ENCODE assay signal across 9 cellular contexts in genomic region chr1:109794319-109795132, GRCh38. TPM values are rescaled to one million over a fixed set of nuclear protein-coding genes. Genes with fewer than 3 reads are reported as not detected.
DNase-seq lines count a peak whose midpoint lies in the region; ATAC-seq and TF ChIP-seq lines count a peak whose summit lies in the region.
"Had no signal": no experiment of that assay in that cellular context is flagged by ENCODE, and none has a peak within 500 bp of the region (broad histone marks: within the 10 kb centered on the region; RNA-seq: fewer than 3 reads in every experiment).

No MANE protein-coding gene starts in this region.

- in situ Hi-C loops in transverse colon (cut with MboI; ENCODE audit: low pct_ligation_motif_present in 1 of 4, low pct_unique_long_range_greater_than_20kb in 1 of 4, low sequenced_read_pairs in 3 of 4) = loop anchor here in 2 of 4 donors (10.0 to 25.0 kb wide), 2 partner anchors 110 to 118 kb away; partner anchors contain the start of gene CSF1 (in 1 of the 2)

- H3K27ac Mint-ChIP-seq in activated T-cell treated with anti-CD3 and anti-CD28 coated beads, Interleukin-2, amount 50 U/mL, for 24 hours = no peak overlapping the region
- H3K27ac Mint-ChIP-seq in activated CD4-positive, alpha-beta memory T cell treated with anti-CD3 and anti-CD28 coated beads, Interleukin-2, amount 10 ng/mL, durations not matched to agents 7 days and 5 days = no peak overlapping the region
- H3K27ac Mint-ChIP-seq in HFFc6 = no peak overlapping the region; the same call in none of the 2 replicates

- no peak overlapping the region for H3K4me3 Mint-ChIP-seq in activated T-cell treated with anti-CD3 and anti-CD28 coated beads, Interleukin-2, amount 50 U/mL, for 24 hours
- no peak overlapping the region for H3K4me3 Mint-ChIP-seq in activated T-cell treated with anti-CD3 and anti-CD28 coated beads, Interleukin-2, amount 50 U/mL, for 4 hours
- no peak overlapping the region for H3K4me3 Mint-ChIP-seq in activated CD4-positive, alpha-beta memory T cell treated with anti-CD3 and anti-CD28 coated beads, Interleukin-2, amount 10 ng/mL, durations not matched to agents 7 days and 5 days
- no peak overlapping the region for H3K4me3 Mint-ChIP-seq in HFFc6

- H3K4me1 Mint-ChIP-seq in activated T-cell treated with anti-CD3 and anti-CD28 coated beads, Interleukin-2, amount 50 U/mL, for 24 hours (ENCODE audit: low read depth) = peaks cover 83% of the 10 kb centered on the region
- peaks cover 71% of the 10 kb centered on the region for H3K4me1 Mint-ChIP-seq in activated T-cell treated with anti-CD3 and anti-CD28 coated beads, Interleukin-2, amount 50 U/mL, for 4 hours (ENCODE audit: low read depth)
- peaks cover 88% of the 10 kb centered on the region for H3K4me1 Mint-ChIP-seq in activated CD4-positive, alpha-beta memory T cell treated with anti-CD3 and anti-CD28 coated beads, Interleukin-2, amount 10 ng/mL, durations not matched to agents 7 days and 5 days
- H3K4me1 Mint-ChIP-seq in HFFc6 (ENCODE audit: low read depth) = peaks cover 55% of the 10 kb centered on the region

- H3K27ac ChIP-seq in layer of hippocampus (ENCODE audit: low read depth, low read length) (peak overlapping the region; percentile 48), transverse colon (peak overlapping the region; percentile 58 to 82 (median 76)), WERI-Rb-1 (no peak overlapping the region)

- CTCF ChIA-PET in activated CD4-positive, alpha-beta memory T cell treated with anti-CD3 and anti-CD28 coated beads, Interleukin-2, amount 10 ng/mL, durations not matched to agents 7 days and 5 days (lab: Charles Lee) = interaction anchor here (9.9 to 27.1 kb wide), 2 partner anchors 17 to 188 kb away, joined by 113 to 655 read pairs; partner anchors contain the start of gene AHCYL1

- intact Hi-C loops in transverse colon (cut with DNase I; ENCODE audit: low total_unique reads) = no loop called here

- H3K9me3 ChIP-seq in transverse colon = no peaks in the 10 kb centered on the region
- H3K9me3 ChIP-seq in WERI-Rb-1 (ENCODE audit: severe bottlenecking) = no peaks in the 10 kb centered on the region
- H3K9me3 ChIP-seq: thyroid gland had no signal

- no peak for TF ChIP-seq CTCF in transverse colon (IDR thresholded peaks at IDR 0.05)
- TF ChIP-seq CTCF in WERI-Rb-1 (IDR thresholded peaks at IDR 0.05; ENCODE audit: low read depth, low read length) = no peak
- TF ChIP-seq CTCF in HFFc6 (IDR thresholded peaks at IDR 0.05) = no peak

- H3K36me3 ChIP-seq in transverse colon (no peaks in the 10 kb centered on the region), WERI-Rb-1 (no peaks in the 10 kb centered on the region)
- H3K36me3 ChIP-seq: thyroid gland had no signal

- peaks cover 44 to 73% (median 58%) of the 10 kb centered on the region in 4 donors for H3K4me1 ChIP-seq in transverse colon

- no peaks in the 10 kb centered on the region for H3K27me3 ChIP-seq in layer of hippocampus (ENCODE audit: control insufficient read depth, insufficient read depth, low read length)
- no peaks in the 10 kb centered on the region for H3K27me3 ChIP-seq in transverse colon
- H3K27me3 ChIP-seq in WERI-Rb-1 (ENCODE audit: insufficient read depth, low read depth, severe bottlenecking) = no peaks in the 10 kb centered on the region
- H3K27me3 ChIP-seq: thyroid gland had no signal

- peak; percentile 26 for DNase-seq in activated T-cell treated with anti-CD3 and anti-CD28 coated beads, Interleukin-2, amount 50 U/mL, for 24 hours
- no peak for DNase-seq in activated T-cell treated with anti-CD3 and anti-CD28 coated beads, Interleukin-2, amount 50 U/mL, for 4 hours
- peak; percentile 14 for DNase-seq in activated CD4-positive, alpha-beta memory T cell treated with anti-CD3 and anti-CD28 coated beads, Interleukin-2, amount 10 ng/mL, durations not matched to agents 7 days and 5 days
- DNase-seq in transverse colon = peak; percentile 33
- DNase-seq in WERI-Rb-1 = no peak
- DNase-seq in HFFc6 = no peak
- no peak for DNase-seq in NOMO-1 treated with DMSO at 0.1 percent for 48 hours (lab: John Stamatoyannopoulos, UW; ENCODE audit: unreplicated experiment)

- POLR2A ChIA-PET in activated CD4-positive, alpha-beta memory T cell treated with anti-CD3 and anti-CD28 coated beads, Interleukin-2, amount 10 ng/mL, durations not matched to agents 7 days and 5 days (lab: Charles Lee) = interaction anchor here (1.3 to 6.4 kb wide), 2 partner anchors 8 to 117 kb away, joined by 4 to 137 read pairs; no protein-coding TSS in a partner anchor

- TF ChIP-seq EP300 in transverse colon (IDR thresholded peaks at IDR 0.05; ENCODE audit: low read depth) = no peak

- no peak overlapping the region for H3K4me3 ChIP-seq in transverse colon
- no peak overlapping the region for H3K4me3 ChIP-seq in WERI-Rb-1 (ENCODE audit: low read depth, low read length)
- H3K4me3 ChIP-seq: thyroid gland had no signal

- no peak for ATAC-seq in activated T-cell treated with anti-CD3 and anti-CD28 coated beads, Interleukin-2, amount 50 U/mL, for 4 hours

- no peaks in the 10 kb centered on the region for H3K27me3 Mint-ChIP-seq in activated T-cell treated with anti-CD3 and anti-CD28 coated beads, Interleukin-2, amount 50 U/mL, for 24 hours
- H3K27me3 Mint-ChIP-seq in activated T-cell treated with anti-CD3 and anti-CD28 coated beads, Interleukin-2, amount 50 U/mL, for 4 hours (ENCODE audit: low read depth) = no peaks in the 10 kb centered on the region
- no peaks in the 10 kb centered on the region for H3K27me3 Mint-ChIP-seq in activated CD4-positive, alpha-beta memory T cell treated with anti-CD3 and anti-CD28 coated beads, Interleukin-2, amount 10 ng/mL, durations not matched to agents 7 days and 5 days
- H3K27me3 Mint-ChIP-seq in HFFc6 (ENCODE audit: insufficient read depth) = no peaks in the 10 kb centered on the region; the same call in 1 of the 2 replicates

- no peaks in the 10 kb centered on the region for H3K36me3 Mint-ChIP-seq in activated T-cell treated with anti-CD3 and anti-CD28 coated beads, Interleukin-2, amount 50 U/mL, for 24 hours (ENCODE audit: low read depth)
- no peaks in the 10 kb centered on the region for H3K36me3 Mint-ChIP-seq in activated T-cell treated with anti-CD3 and anti-CD28 coated beads, Interleukin-2, amount 50 U/mL, for 4 hours (ENCODE audit: insufficient read depth)
- peaks cover 4% of the 10 kb centered on the region for H3K36me3 Mint-ChIP-seq in activated CD4-positive, alpha-beta memory T cell treated with anti-CD3 and anti-CD28 coated beads, Interleukin-2, amount 10 ng/mL, durations not matched to agents 7 days and 5 days (ENCODE audit: low read depth)
- no peaks in the 10 kb centered on the region for H3K36me3 Mint-ChIP-seq in HFFc6 (ENCODE audit: low read depth)

- TF ChIP-seq POLR2A in transverse colon (IDR thresholded peaks at IDR 0.05) = no peak

- 46 to 54% methylated on average over 6 to 19 of the region's 19 CpGs for WGBS in transverse colon (ENCODE audit: low coverage in 1 of 2), 2 donors

- no peaks in the 10 kb centered on the region for H3K9me3 Mint-ChIP-seq in activated T-cell treated with anti-CD3 and anti-CD28 coated beads, Interleukin-2, amount 50 U/mL, for 24 hours
- no peaks in the 10 kb centered on the region for H3K9me3 Mint-ChIP-seq in activated T-cell treated with anti-CD3 and anti-CD28 coated beads, Interleukin-2, amount 50 U/mL, for 4 hours
- H3K9me3 Mint-ChIP-seq in activated CD4-positive, alpha-beta memory T cell treated with anti-CD3 and anti-CD28 coated beads, Interleukin-2, amount 10 ng/mL, durations not matched to agents 7 days and 5 days = no peaks in the 10 kb centered on the region
- H3K9me3 Mint-ChIP-seq in HFFc6 = no peaks in the 10 kb centered on the region

RNA-seq across cellular contexts. Expression of gene EPS8L3, which starts 30.8 kb away (rescaled TPM):
- not detected for total RNA-seq in activated T-cell treated with anti-CD3 and anti-CD28 coated beads, Interleukin-2, amount 50 U/mL, for 4 hours
- total RNA-seq in activated CD4-positive, alpha-beta memory T cell treated with anti-CD3 and anti-CD28 coated beads, Interleukin-2, amount 10 ng/mL, durations not matched to agents 7 days and 5 days = not detected
- total RNA-seq in transverse colon = 100 to 1,000 TPM; 228 to 468 (median 363) TPM
- not detected for total RNA-seq in HFFc6 (2021; fragmentation: NEBNext Ultra II Directional; extraction: Animal tissue kit (Norgen Biotek cat#: 25700))
- total RNA-seq: thyroid gland had no signal

RNA-seq across cellular contexts. Expression of gene GSTM3, which starts 53.7 kb away (rescaled TPM):
- total RNA-seq in activated T-cell treated with anti-CD3 and anti-CD28 coated beads, Interleukin-2, amount 50 U/mL, for 4 hours = 10 to 100 TPM; 11.5 to 21.6 (median 11.7) TPM
- under 1 TPM; 0.23 to 0.95 TPM for total RNA-seq in activated CD4-positive, alpha-beta memory T cell treated with anti-CD3 and anti-CD28 coated beads, Interleukin-2, amount 10 ng/mL, durations not matched to agents 7 days and 5 days
- total RNA-seq in transverse colon = 10 to 100 TPM in 3 of 4 donors, 1 to 10 TPM in 1; 8.2 to 34.1 (median 24.3) TPM
- total RNA-seq in HFFc6 (2021; fragmentation: NEBNext Ultra II Directional; extraction: Animal tissue kit (Norgen Biotek cat#: 25700)) = 10 to 100 TPM; 36.9 to 51.3 (median 43.6) TPM

Comparison
In these comparisons a context has a peak if more than half of its experiments do, and no peak if none do; other contexts are left out.
1. DNase-seq: peak in activated T-cell treated with anti-CD3 and anti-CD28 coated beads, Interleukin-2, amount 50 U/mL, for 24 hours (single experiment), activated CD4-positive, alpha-beta memory T cell treated with anti-CD3 and anti-CD28 coated beads, Interleukin-2, amount 10 ng/mL, durations not matched to agents 7 days and 5 days (single experiment) and transverse colon (single experiment); none in activated T-cell treated with anti-CD3 and anti-CD28 coated beads, Interleukin-2, amount 50 U/mL, for 4 hours (single experiment), WERI-Rb-1 (single experiment), HFFc6 (single experiment) and NOMO-1 treated with DMSO at 0.1 percent for 48 hours (single experiment).
2. RNA of gene EPS8L3, which starts 30.8 kb away (total RNA-seq): 228 to 468 TPM in transverse colon; not detected in activated T-cell treated with anti-CD3 and anti-CD28 coated beads, Interleukin-2, amount 50 U/mL, for 4 hours, not detected in activated CD4-positive, alpha-beta memory T cell treated with anti-CD3 and anti-CD28 coated beads, Interleukin-2, amount 10 ng/mL, durations not matched to agents 7 days and 5 days and not detected in HFFc6; every median in the first group is over 100 times any median in the second.
3. RNA of gene GSTM3, which starts 53.7 kb away (total RNA-seq): 36.9 to 51.3 TPM in HFFc6, 8.2 to 34.1 TPM in transverse colon and 11.5 to 21.6 TPM in activated T-cell treated with anti-CD3 and anti-CD28 coated beads, Interleukin-2, amount 50 U/mL, for 4 hours; 0.23 to 0.95 TPM in activated CD4-positive, alpha-beta memory T cell treated with anti-CD3 and anti-CD28 coated beads, Interleukin-2, amount 10 ng/mL, durations not matched to agents 7 days and 5 days; every median in the first group is over 4 times any median in the second.